ENCODE assay signal across 25 cellular contexts in the genomic region with DNA sequence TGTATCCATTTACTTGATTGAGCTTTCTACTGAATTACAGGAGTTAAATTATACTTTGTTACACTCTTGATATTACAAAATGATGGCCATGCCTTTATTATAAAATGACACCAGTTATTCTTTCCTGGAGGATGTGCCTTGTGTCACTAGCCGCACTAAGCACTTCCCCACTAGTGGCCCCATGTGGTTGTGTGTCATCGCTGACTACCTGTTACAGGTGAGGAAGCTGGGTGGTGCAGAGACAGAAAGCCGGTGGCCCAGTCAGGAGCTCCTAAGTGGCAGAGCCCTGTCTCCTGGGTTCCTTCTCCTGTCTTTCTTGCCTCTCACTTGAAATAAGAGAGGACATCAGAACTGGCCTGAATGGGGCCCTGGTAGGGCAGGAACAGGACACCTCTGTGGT.
DNase-seq lines count a peak whose midpoint lies in the region; ATAC-seq, FAIRE-seq and TF ChIP-seq lines count a peak whose summit lies in the region.
"Had no signal": no experiment of that assay in that cellular context is flagged by ENCODE, and none has a peak within 500 bp of the region (broad histone marks: within the 10 kb centered on the region; RNA-seq: fewer than 3 reads in every experiment).

No MANE protein-coding gene starts in this region.

- H3K9me3 Mint-ChIP-seq in WTC11, result no peaks in the 10 kb centered on the region
- H3K9me3 Mint-ChIP-seq: brain; CD4-positive, CD25-positive, alpha-beta regulatory T cell; nephron progenitor cell; T-helper 1 cell treated with Interleukin-12 subunit alpha and Interleukin-12 subunit beta and Interleukin-4 antibody, amounts not matched to agents 30 μg/mL and 1 μg/mL, for 36 hours had no signal

- no peaks in the 10 kb centered on the region for H3K9me3 ChIP-seq in stomach
- H3K9me3 ChIP-seq: left ventricle myocardium inferior had no signal

- H3K27ac ChIP-seq in stomach, result peak overlapping the region in 4 of 5 donors; percentile 26 to 34 (median 28)
- H3K27ac ChIP-seq: left ventricle myocardium inferior had no signal

- ATAC-seq in WTC11, result peak; percentile 41
- ATAC-seq: sciatic nerve; stimulated activated naive CD8-positive, alpha-beta T cell treated with anti-CD3 and anti-CD28 coated beads, Interleukin-15, Interleukin-2, amounts not matched to agents 100 U/mL and 50 U/mL, for 24 hours had no signal

- no peak for TF ChIP-seq CTCF in WTC11 (IDR thresholded peaks at IDR 0.05)
- TF ChIP-seq CTCF in stomach (IDR thresholded peaks at IDR 0.05), result no peak

- DNase-seq in HT-29 (ENCODE audit: low spot score), result peak; percentile 82
- no peak for DNase-seq in WTC11 (ENCODE audit: low spot score)
- DNase-seq in islet precursor cell, result peak; percentile 50
- DNase-seq in stomach, result peak; percentile 37
- DNase-seq in cortex of kidney (lab: John Stamatoyannopoulos, UW), result no peak
- DNase-seq in RCC 7860 (ENCODE audit: low spot score), result no peak
- no peak for DNase-seq in DMS153 treated with DMSO at 0.1 percent for 48 hours (lab: John Stamatoyannopoulos, UW; ENCODE audit: unreplicated experiment)
- DNase-seq: activated CD4-positive, alpha-beta T cell treated with anti-CD3 and anti-CD28 coated beads for 4 hours; activated CD8-positive, alpha-beta memory T cell treated with anti-CD3 and anti-CD28 coated beads for 24 hours; activated gamma-delta T cell treated with Interleukin-2 at 50 U/mL for 16 hours; activated T-cell treated with anti-CD3 and anti-CD28 coated beads, Interleukin-2, amount 50 U/mL, for 1 hour; CD4-positive, CD25-positive, alpha-beta regulatory T cell; GOT3; Karpas-422; left ventricle myocardium inferior; NCI-H1694 treated with DMSO at 0.1 percent for 48 hours; NCI-H2171; nephron progenitor cell; posterior cingulate gyrus; stimulated activated CD4-positive, alpha-beta T cell treated with anti-CD3 and anti-CD28 coated beads, Interleukin-15, amount 100 ng/mL, for 24 hours; stimulated activated naive CD8-positive, alpha-beta T cell treated with anti-CD3 and anti-CD28 coated beads, Interleukin-15, Interleukin-2, amounts not matched to agents 100 U/mL and 50 U/mL, for 24 hours had no signal

- H3K4me1 Mint-ChIP-seq in WTC11, result peaks cover 72% of the 10 kb centered on the region

- no peak overlapping the region for H3K27ac Mint-ChIP-seq in WTC11
- H3K27ac Mint-ChIP-seq: brain; nephron progenitor cell; T-helper 1 cell treated with Interleukin-12 subunit alpha and Interleukin-12 subunit beta and Interleukin-4 antibody, amounts not matched to agents 30 μg/mL and 1 μg/mL, for 36 hours had no signal

- H3K4me3 ChIP-seq in stomach, result no peak overlapping the region
- H3K4me3 ChIP-seq: left ventricle myocardium inferior had no signal

- peaks cover 18 to 87% (median 63%) of the 10 kb centered on the region in 4 donors for H3K4me1 ChIP-seq in stomach

- FAIRE-seq in RCC 7860 (lab: Jason Lieb, UNC), result no peak
- FAIRE-seq: colon had no signal

- no peak overlapping the region for H3K4me3 Mint-ChIP-seq in WTC11
- H3K4me3 Mint-ChIP-seq: brain; CD4-positive, CD25-positive, alpha-beta regulatory T cell; nephron progenitor cell; T-helper 1 cell treated with Interleukin-12 subunit alpha and Interleukin-12 subunit beta and Interleukin-4 antibody, amounts not matched to agents 30 μg/mL and 1 μg/mL, for 36 hours had no signal

- intact Hi-C loops in stomach (cut with DNase I; ENCODE audit: low total_unique reads), result loop anchor here (10.0 kb wide), 1 partner anchor 70 kb away; no protein-coding TSS in a partner anchor

- H3K36me3 ChIP-seq in stomach, result no peaks in the 10 kb centered on the region
- H3K36me3 ChIP-seq: left ventricle myocardium inferior had no signal

- POLR2A ChIA-PET in WTC11 (lab: Charles Lee), result no interaction called here

- H3K27me3 Mint-ChIP-seq in WTC11 (ENCODE audit: low read depth), result no peaks in the 10 kb centered on the region
- H3K27me3 Mint-ChIP-seq: brain; CD4-positive, CD25-positive, alpha-beta regulatory T cell had no signal

- no peak for TF ChIP-seq EP300 in stomach (IDR thresholded peaks at IDR 0.05)

- CTCF ChIA-PET in WTC11 (lab: Charles Lee), result interaction anchor here (1.3 kb wide), 1 partner anchor 8 kb away, joined by 6 read pairs; no protein-coding TSS in a partner anchor

- WGBS in stomach, 5 donors, result 55 to 80% (median 72%) methylated on average over 3 of the region's 3 CpGs

- H3K36me3 Mint-ChIP-seq in WTC11, result no peaks in the 10 kb centered on the region
- H3K36me3 Mint-ChIP-seq: CD4-positive, CD25-positive, alpha-beta regulatory T cell had no signal

- TF ChIP-seq POLR2A in stomach (IDR thresholded peaks at IDR 0.05), result no peak

- no peaks in the 10 kb centered on the region for H3K27me3 ChIP-seq in stomach

TF ChIP-seq in WTC11, 78 proteins besides CTCF, POLR2A, EP300 and RAD21 (continues in another document):
- TF ChIP-seq JAZF1 (CRISPR knock-in tag; IDR thresholded peaks at IDR 0.05) (no peak), ETV6 (CRISPR knock-in tag; IDR thresholded peaks at IDR 0.05) (no peak), SMAD3 (CRISPR knock-in tag; IDR thresholded peaks at IDR 0.05; ENCODE audit: borderline replicate concordance) (no peak), SOX15 (CRISPR knock-in tag; IDR thresholded peaks at IDR 0.05) (no peak), CBFB (CRISPR knock-in tag; IDR thresholded peaks at IDR 0.05; ENCODE audit: low read depth) (no peak), ESRRA (CRISPR knock-in tag; IDR thresholded peaks at IDR 0.05; ENCODE audit: borderline replicate concordance) (no peak), TEAD4 (CRISPR knock-in tag; IDR thresholded peaks at IDR 0.05) (no peak), NR3C1 (CRISPR knock-in tag; conservative IDR thresholded peaks at IDR 0.05; ENCODE audit: low read depth) (no peak), CREB1 (CRISPR knock-in tag; IDR thresholded peaks at IDR 0.05) (no peak)
- TF ChIP-seq, protein P1, sequence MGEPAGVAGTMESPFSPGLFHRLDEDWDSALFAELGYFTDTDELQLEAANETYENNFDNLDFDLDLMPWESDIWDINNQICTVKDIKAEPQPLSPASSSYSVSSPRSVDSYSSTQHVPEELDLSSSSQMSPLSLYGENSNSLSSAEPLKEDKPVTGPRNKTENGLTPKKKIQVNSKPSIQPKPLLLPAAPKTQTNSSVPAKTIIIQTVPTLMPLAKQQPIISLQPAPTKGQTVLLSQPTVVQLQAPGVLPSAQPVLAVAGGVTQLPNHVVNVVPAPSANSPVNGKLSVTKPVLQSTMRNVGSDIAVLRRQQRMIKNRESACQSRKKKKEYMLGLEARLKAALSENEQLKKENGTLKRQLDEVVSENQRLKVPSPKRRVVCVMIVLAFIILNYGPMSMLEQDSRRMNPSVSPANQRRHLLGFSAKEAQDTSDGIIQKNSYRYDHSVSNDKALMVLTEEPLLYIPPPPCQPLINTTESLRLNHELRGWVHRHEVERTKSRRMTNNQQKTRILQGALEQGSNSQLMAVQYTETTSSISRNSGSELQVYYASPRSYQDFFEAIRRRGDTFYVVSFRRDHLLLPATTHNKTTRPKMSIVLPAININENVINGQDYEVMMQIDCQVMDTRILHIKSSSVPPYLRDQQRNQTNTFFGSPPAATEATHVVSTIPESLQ (CRISPR knock-in tag; IDR thresholded peaks at IDR 0.05), result no peak
- TF ChIP-seq, protein P2, sequence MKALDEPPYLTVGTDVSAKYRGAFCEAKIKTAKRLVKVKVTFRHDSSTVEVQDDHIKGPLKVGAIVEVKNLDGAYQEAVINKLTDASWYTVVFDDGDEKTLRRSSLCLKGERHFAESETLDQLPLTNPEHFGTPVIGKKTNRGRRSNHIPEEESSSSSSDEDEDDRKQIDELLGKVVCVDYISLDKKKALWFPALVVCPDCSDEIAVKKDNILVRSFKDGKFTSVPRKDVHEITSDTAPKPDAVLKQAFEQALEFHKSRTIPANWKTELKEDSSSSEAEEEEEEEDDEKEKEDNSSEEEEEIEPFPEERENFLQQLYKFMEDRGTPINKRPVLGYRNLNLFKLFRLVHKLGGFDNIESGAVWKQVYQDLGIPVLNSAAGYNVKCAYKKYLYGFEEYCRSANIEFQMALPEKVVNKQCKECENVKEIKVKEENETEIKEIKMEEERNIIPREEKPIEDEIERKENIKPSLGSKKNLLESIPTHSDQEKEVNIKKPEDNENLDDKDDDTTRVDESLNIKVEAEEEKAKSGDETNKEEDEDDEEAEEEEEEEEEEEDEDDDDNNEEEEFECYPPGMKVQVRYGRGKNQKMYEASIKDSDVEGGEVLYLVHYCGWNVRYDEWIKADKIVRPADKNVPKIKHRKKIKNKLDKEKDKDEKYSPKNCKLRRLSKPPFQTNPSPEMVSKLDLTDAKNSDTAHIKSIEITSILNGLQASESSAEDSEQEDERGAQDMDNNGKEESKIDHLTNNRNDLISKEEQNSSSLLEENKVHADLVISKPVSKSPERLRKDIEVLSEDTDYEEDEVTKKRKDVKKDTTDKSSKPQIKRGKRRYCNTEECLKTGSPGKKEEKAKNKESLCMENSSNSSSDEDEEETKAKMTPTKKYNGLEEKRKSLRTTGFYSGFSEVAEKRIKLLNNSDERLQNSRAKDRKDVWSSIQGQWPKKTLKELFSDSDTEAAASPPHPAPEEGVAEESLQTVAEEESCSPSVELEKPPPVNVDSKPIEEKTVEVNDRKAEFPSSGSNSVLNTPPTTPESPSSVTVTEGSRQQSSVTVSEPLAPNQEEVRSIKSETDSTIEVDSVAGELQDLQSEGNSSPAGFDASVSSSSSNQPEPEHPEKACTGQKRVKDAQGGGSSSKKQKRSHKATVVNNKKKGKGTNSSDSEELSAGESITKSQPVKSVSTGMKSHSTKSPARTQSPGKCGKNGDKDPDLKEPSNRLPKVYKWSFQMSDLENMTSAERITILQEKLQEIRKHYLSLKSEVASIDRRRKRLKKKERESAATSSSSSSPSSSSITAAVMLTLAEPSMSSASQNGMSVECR (CRISPR knock-in tag; IDR thresholded peaks at IDR 0.05; ENCODE audit: borderline replicate concordance), result no peak
- TF ChIP-seq, protein P3, sequence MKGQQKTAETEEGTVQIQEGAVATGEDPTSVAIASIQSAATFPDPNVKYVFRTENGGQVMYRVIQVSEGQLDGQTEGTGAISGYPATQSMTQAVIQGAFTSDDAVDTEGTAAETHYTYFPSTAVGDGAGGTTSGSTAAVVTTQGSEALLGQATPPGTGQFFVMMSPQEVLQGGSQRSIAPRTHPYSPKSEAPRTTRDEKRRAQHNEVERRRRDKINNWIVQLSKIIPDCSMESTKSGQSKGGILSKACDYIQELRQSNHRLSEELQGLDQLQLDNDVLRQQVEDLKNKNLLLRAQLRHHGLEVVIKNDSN (CRISPR knock-in tag; IDR thresholded peaks at IDR 0.05), result no peak
- TF ChIP-seq, protein P4, sequence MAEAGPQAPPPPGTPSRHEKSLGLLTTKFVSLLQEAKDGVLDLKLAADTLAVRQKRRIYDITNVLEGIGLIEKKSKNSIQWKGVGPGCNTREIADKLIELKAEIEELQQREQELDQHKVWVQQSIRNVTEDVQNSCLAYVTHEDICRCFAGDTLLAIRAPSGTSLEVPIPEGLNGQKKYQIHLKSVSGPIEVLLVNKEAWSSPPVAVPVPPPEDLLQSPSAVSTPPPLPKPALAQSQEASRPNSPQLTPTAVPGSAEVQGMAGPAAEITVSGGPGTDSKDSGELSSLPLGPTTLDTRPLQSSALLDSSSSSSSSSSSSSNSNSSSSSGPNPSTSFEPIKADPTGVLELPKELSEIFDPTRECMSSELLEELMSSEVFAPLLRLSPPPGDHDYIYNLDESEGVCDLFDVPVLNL (CRISPR knock-in tag; IDR thresholded peaks at IDR 0.05; ENCODE audit: borderline replicate concordance, low read depth), result no peak

Comparison
In these comparisons a context has a peak if more than half of its experiments do, and no peak if none do; other contexts are left out.
1. DNase-seq: peak in HT-29 (single experiment), islet precursor cell (single experiment) and stomach (single experiment); none in WTC11 (single experiment), cortex of kidney (single experiment), RCC 7860 (single experiment) and DMS153 treated with DMSO at 0.1 percent for 48 hours (single experiment).